Comparison of ENCODE assay signal across 11 cellular contexts in genomic region chr18:23539911-23540475, GRCh38. TPM values are rescaled to one million over a fixed set of nuclear protein-coding genes. Genes with fewer than 3 reads are reported as not detected.
A peak's percentile ranks its signal among the peaks of the same experiment; 100 is the strongest.
DNase-seq lines count a peak whose midpoint lies in the region; ATAC-seq, FAIRE-seq and TF ChIP-seq lines count a peak whose summit lies in the region.
"Had no signal": no experiment of that assay in that cellular context is flagged by ENCODE, and none has a peak within 500 bp of the region (broad histone marks: within the 10 kb centered on the region; RNA-seq: fewer than 3 reads in every experiment).

No MANE protein-coding gene starts in this region.

- POLR2A ChIA-PET in T-cell (lab: Charles Lee) = interaction anchor here in 1 of 2 donors (0.6 to 1.2 kb wide), 3 partner anchors 13 to 554 kb away, joined by 3 to 6 read pairs (median 5); no protein-coding TSS in a partner anchor

- H3K27ac ChIP-seq in cingulate gyrus (ENCODE audit: low read depth, low read length) (peak overlapping the region; percentile 65), small intestine (ENCODE audit: low read depth in 1 of 2, low read length in 1 of 2) (peak overlapping the region; percentile 8 to 38), osteoblast (ENCODE audit: low read depth, low read length) (no peak overlapping the region), Peyer's patch (peak overlapping the region in 1 of 4 donors; percentile 24)
- H3K27ac ChIP-seq: tibial nerve had no signal

- H3K27ac Mint-ChIP-seq in activated CD4-positive, alpha-beta T cell treated with anti-CD3 and anti-CD28 coated beads, Interleukin-2, amount 10 ng/mL, durations not matched to agents 24 days and 14 days = peak overlapping the region; percentile 49
- peak overlapping the region; percentile 87 to 89 for H3K27ac Mint-ChIP-seq in T-cell

- H4K20me1 ChIP-seq in osteoblast (ENCODE audit: insufficient read depth, low read length) = peaks cover 3% of the 10 kb centered on the region

- in situ Hi-C loops in ACHN (cut with HindIII; ENCODE audit: low pct_ligation_motif_present, low pct_unique_long_range_greater_than_20kb, low sequenced_read_pairs) = no loop called here

- no peak for DNase-seq in activated CD4-positive, alpha-beta T cell treated with anti-CD3 and anti-CD28 coated beads, Interleukin-2, amount 10 ng/mL, durations not matched to agents 24 days and 14 days
- DNase-seq in activated CD4-positive, alpha-beta T cell treated with anti-CD3 and anti-CD28 coated beads for 1 hour = no peak
- DNase-seq in T-cell (no peak), small intestine (no peak), ACHN (no peak), osteoblast (ENCODE audit: insufficient read length, low spot score, missing footprints) (no peak), Peyer's patch (no peak)
- DNase-seq: cortex of kidney, NCI-H1092 had no signal

- no peak for ATAC-seq in T-cell (replicated peaks in 1 of 4)

- WGBS in small intestine, 3 donors = 82 to 88% (median 85%) methylated on average over 8 of the region's 8 CpGs

- TF ChIP-seq CTCF in osteoblast (IDR thresholded peaks at IDR 0.05; ENCODE audit: extremely low read depth, low read depth, low read length) (no peak), Peyer's patch (IDR thresholded peaks at IDR 0.05) (no peak)

- H3K36me3 Mint-ChIP-seq in activated CD4-positive, alpha-beta T cell treated with anti-CD3 and anti-CD28 coated beads, Interleukin-2, amount 10 ng/mL, durations not matched to agents 24 days and 14 days (ENCODE audit: low read depth) = peaks cover 77% of the 10 kb centered on the region
- peaks cover 71% of the 10 kb centered on the region for H3K36me3 Mint-ChIP-seq in T-cell

- peak overlapping the region; percentile 84 for H3K4me3 Mint-ChIP-seq in activated CD4-positive, alpha-beta T cell treated with anti-CD3 and anti-CD28 coated beads, Interleukin-2, amount 10 ng/mL, durations not matched to agents 24 days and 14 days
- H3K4me3 Mint-ChIP-seq in T-cell = peak overlapping the region in 1 of 3 donors; percentile 60

- H3K27me3 Mint-ChIP-seq in activated CD4-positive, alpha-beta T cell treated with anti-CD3 and anti-CD28 coated beads, Interleukin-2, amount 10 ng/mL, durations not matched to agents 24 days and 14 days = no peaks in the 10 kb centered on the region
- H3K27me3 Mint-ChIP-seq in T-cell = no peaks in the 10 kb centered on the region

- peaks cover 11% of the 10 kb centered on the region for H3K79me2 ChIP-seq in osteoblast (ENCODE audit: insufficient read depth, low read length)

- H3K9me3 Mint-ChIP-seq in activated CD4-positive, alpha-beta T cell treated with anti-CD3 and anti-CD28 coated beads, Interleukin-2, amount 10 ng/mL, durations not matched to agents 24 days and 14 days = no peaks in the 10 kb centered on the region
- no peaks in the 10 kb centered on the region for H3K9me3 Mint-ChIP-seq in T-cell

- peaks cover 35% of the 10 kb centered on the region for H3K4me1 Mint-ChIP-seq in activated CD4-positive, alpha-beta T cell treated with anti-CD3 and anti-CD28 coated beads, Interleukin-2, amount 10 ng/mL, durations not matched to agents 24 days and 14 days
- peaks cover 33 to 44% (median 33%) of the 10 kb centered on the region in 3 donors for H3K4me1 Mint-ChIP-seq in T-cell

- H3K4me1 ChIP-seq in small intestine (ENCODE audit: control insufficient read depth in 2 of 2, insufficient read depth in 1 of 2, low read depth in 1 of 2, low read length in 1 of 2) (no peaks in the 10 kb centered on the region), osteoblast (ENCODE audit: insufficient read depth, low read length) (peaks cover 9% of the 10 kb centered on the region), Peyer's patch (peaks cover 0 to 8% (median 4%) of the 10 kb centered on the region in 4 donors)
- H3K4me1 ChIP-seq: tibial nerve had no signal

- no peak overlapping the region for H2AFZ ChIP-seq in osteoblast (ENCODE audit: low read length)

- no peak overlapping the region for H3K4me3 ChIP-seq in small intestine (ENCODE audit: low read depth in 1 of 2, low read length in 2 of 2)
- H3K4me3 ChIP-seq in osteoblast (ENCODE audit: insufficient read depth, low read length) = no peak overlapping the region
- no peak overlapping the region for H3K4me3 ChIP-seq in Peyer's patch
- H3K4me3 ChIP-seq: tibial nerve had no signal

- H3K36me3 ChIP-seq in small intestine (ENCODE audit: control insufficient read depth in 2 of 2, insufficient read depth in 2 of 2, low read length in 2 of 2) (peaks cover 42 to 43% of the 10 kb centered on the region in 2 donors), osteoblast (ENCODE audit: insufficient read depth, low read length) (peaks cover 97% of the 10 kb centered on the region), Peyer's patch (peaks cover 0 to 99% (median 3%) of the 10 kb centered on the region in 3 donors)

- no peak overlapping the region for H3K4me2 ChIP-seq in osteoblast (ENCODE audit: insufficient read depth, low read length)

- no peak for FAIRE-seq in small intestine (lab: Jason Lieb, UNC)

- CTCF ChIA-PET in T-cell (lab: Charles Lee) = interaction anchor here (0.6 to 0.9 kb wide), 12 partner anchors 20 to 1928 kb away, joined by 3 to 6 read pairs (median 4); partner anchors contain the start of gene SNRPD1 (in 1 of the 2)

- no peak for TF ChIP-seq POLR2A in Peyer's patch (IDR thresholded peaks at IDR 0.05)

- intact Hi-C loops in activated CD4-positive, alpha-beta T cell treated with anti-CD3 and anti-CD28 coated beads, Interleukin-2, amount 10 ng/mL, durations not matched to agents 24 days and 14 days (cut with micrococcal nuclease) = loop anchor here (2.0 kb wide), 1 partner anchor 23 kb away; no protein-coding TSS in a partner anchor

- H3K27me3 ChIP-seq in small intestine (ENCODE audit: control insufficient read depth in 2 of 2, insufficient read depth in 2 of 2, low read length in 2 of 2) (no peaks in the 10 kb centered on the region), osteoblast (ENCODE audit: insufficient read depth, low read length) (no peaks in the 10 kb centered on the region), Peyer's patch (no peaks in the 10 kb centered on the region)
- H3K27me3 ChIP-seq: tibial nerve had no signal

- H3K9me3 ChIP-seq in small intestine (ENCODE audit: control insufficient read depth, low read depth) (no peaks in the 10 kb centered on the region), osteoblast (ENCODE audit: low read depth, low read length) (no peaks in the 10 kb centered on the region), Peyer's patch (no peaks in the 10 kb centered on the region)
- H3K9me3 ChIP-seq: tibial nerve had no signal

RNA-seq across cellular contexts. Expression of gene RMC1, which starts 36.7 kb away (rescaled TPM):
- total RNA-seq in activated CD4-positive, alpha-beta T cell treated with anti-CD3 and anti-CD28 coated beads, Interleukin-2, amount 10 ng/mL, durations not matched to agents 24 days and 14 days = 51.0 and 52.8 TPM in 2 replicates
- 10 to 100 TPM; 46.9 to 57.4 (median 51.0) TPM for total RNA-seq in T-cell
- 10 to 100 TPM; 24.6 to 96.4 (median 63.5) TPM for polyA plus RNA-seq in small intestine
- total RNA-seq in osteoblast = 22.8 and 26.2 TPM in 2 replicates
- 10 to 100 TPM; 15.7 to 42.2 (median 33.9) TPM for total RNA-seq in Peyer's patch

RNA-seq across cellular contexts. Expression of gene NPC1, which starts 46.3 kb away (rescaled TPM):
- 26.3 and 29.9 TPM in 2 replicates for total RNA-seq in activated CD4-positive, alpha-beta T cell treated with anti-CD3 and anti-CD28 coated beads, Interleukin-2, amount 10 ng/mL, durations not matched to agents 24 days and 14 days
- total RNA-seq in T-cell (10 to 100 TPM; 35.2 to 52.7 (median 39.4) TPM), osteoblast (136 and 254 TPM in 2 replicates), Peyer's patch (10 to 100 TPM; 62.7 to 80.1 (median 71.3) TPM)
- polyA plus RNA-seq in small intestine = 10 to 100 TPM in 2 of 3 donors, 1 to 10 TPM in 1; 8.7 to 24.9 (median 17.0) TPM
